ENCODE assay signal across 8 cellular contexts in the genomic region with DNA sequence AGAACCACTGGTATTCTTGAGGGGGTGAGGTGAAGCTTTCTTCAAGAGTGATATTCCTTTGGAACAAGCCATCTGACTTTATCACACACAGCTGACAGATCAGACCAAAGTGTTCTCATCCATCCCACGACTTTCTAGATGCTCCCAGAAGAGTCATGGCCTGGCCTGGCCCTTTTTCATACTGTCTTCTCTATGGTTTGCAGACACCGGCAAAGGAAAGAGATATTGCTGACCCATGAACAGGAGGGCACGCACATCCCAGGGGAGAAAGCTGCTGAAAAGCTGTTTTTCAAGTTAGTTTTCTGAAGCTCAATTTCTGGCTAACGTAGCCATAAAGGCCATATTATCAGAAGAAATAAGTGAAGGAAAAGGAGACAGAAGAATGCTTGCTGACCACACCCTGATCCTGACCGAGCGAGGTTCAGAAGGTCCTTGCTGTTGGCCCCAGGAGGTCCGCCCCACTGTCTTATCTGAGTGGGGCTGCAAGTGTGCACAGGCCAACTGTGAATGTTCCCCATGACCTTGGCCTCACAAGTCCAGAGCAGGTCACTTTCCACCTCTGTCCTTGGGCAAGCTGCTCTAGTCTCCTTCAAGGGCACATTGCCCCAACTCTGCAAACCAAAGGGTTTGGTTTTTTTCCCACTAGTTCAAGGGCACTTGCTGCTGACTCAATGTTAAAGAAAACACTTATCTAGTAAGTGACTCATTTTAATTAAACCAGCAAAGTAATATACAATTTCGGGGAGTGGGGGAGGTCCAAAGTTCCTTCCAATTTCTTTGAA. TPM values are rescaled to one million over a fixed set of nuclear protein-coding genes. Genes with fewer than 3 reads are reported as not detected.
A peak's percentile ranks its signal among the peaks of the same experiment; 100 is the strongest.
DNase-seq lines count a peak whose midpoint lies in the region; ATAC-seq and TF ChIP-seq lines count a peak whose summit lies in the region.

No MANE protein-coding gene starts in this region.

- TF ChIP-seq CTCF in body of pancreas (IDR thresholded peaks at IDR 0.05): no peak
- TF ChIP-seq CTCF in vagina (IDR thresholded peaks at IDR 0.05): no peak

- H3K9me3 ChIP-seq in body of pancreas (no peaks in the 10 kb centered on the region), vagina (no peaks in the 10 kb centered on the region), aorta (ENCODE audit: control insufficient read depth, low read length) (no peaks in the 10 kb centered on the region)

- no peaks in the 10 kb centered on the region for H3K36me3 Mint-ChIP-seq in stimulated activated naive CD8-positive, alpha-beta T cell treated with anti-CD3 and anti-CD28 coated beads, Interleukin-15, Interleukin-2, amounts not matched to agents 100 ng/mL and 50 ng/mL, for 24 hours (ENCODE audit: low read depth)
- peaks cover 0 to 6% of the 10 kb centered on the region in 2 donors for H3K36me3 Mint-ChIP-seq in naive B cell

- no peak for TF ChIP-seq POLR2A in body of pancreas (IDR thresholded peaks at IDR 0.05)
- no peak for TF ChIP-seq POLR2A in vagina (IDR thresholded peaks at IDR 0.05)

- intact Hi-C loops in body of pancreas (cut with DNase I): no loop called here
- intact Hi-C loops in vagina (cut with DNase I): no loop called here
- intact Hi-C loops in aorta (cut with DNase I): loop anchor here in 1 of 2 donors (2.0 kb wide), 1 partner anchor 17 kb away; no protein-coding TSS in a partner anchor

- no peak for DNase-seq in stimulated activated naive CD8-positive, alpha-beta T cell treated with anti-CD3 and anti-CD28 coated beads, Interleukin-15, Interleukin-2, amounts not matched to agents 100 U/mL and 50 U/mL, for 24 hours
- DNase-seq in body of pancreas: peak; percentile 22 to 58 (median 52)
- DNase-seq in naive B cell: no peak
- no peak for DNase-seq in vagina (ENCODE audit: extremely low spot score in 2 of 2)
- DNase-seq in cerebellum (ENCODE audit: low spot score): no peak
- no peak for DNase-seq in aorta

- H3K4me3 ChIP-seq in body of pancreas (no peak overlapping the region), vagina (peak overlapping the region in 1 of 2 donors; percentile 71), aorta (ENCODE audit: low read length in 2 of 2) (peak overlapping the region in 1 of 2 donors; percentile 68)

- peak overlapping the region; percentile 75 for H3K4me3 Mint-ChIP-seq in stimulated activated naive CD8-positive, alpha-beta T cell treated with anti-CD3 and anti-CD28 coated beads, Interleukin-15, Interleukin-2, amounts not matched to agents 100 ng/mL and 50 ng/mL, for 24 hours
- peak overlapping the region; percentile 83 to 98 (median 94) for H3K4me3 Mint-ChIP-seq in naive B cell

- no peaks in the 10 kb centered on the region for H3K27me3 Mint-ChIP-seq in stimulated activated naive CD8-positive, alpha-beta T cell treated with anti-CD3 and anti-CD28 coated beads, Interleukin-15, Interleukin-2, amounts not matched to agents 100 ng/mL and 50 ng/mL, for 24 hours
- no peaks in the 10 kb centered on the region for H3K27me3 Mint-ChIP-seq in naive B cell

- H3K27ac ChIP-seq in body of pancreas: peak overlapping the region; percentile 91 to 96 (median 94)
- H3K27ac ChIP-seq in vagina: peak overlapping the region; percentile 93
- no peak overlapping the region for H3K27ac ChIP-seq in aorta (ENCODE audit: low read depth in 1 of 2, low read length in 2 of 2)

- H3K27ac Mint-ChIP-seq in stimulated activated naive CD8-positive, alpha-beta T cell treated with anti-CD3 and anti-CD28 coated beads, Interleukin-15, Interleukin-2, amounts not matched to agents 100 ng/mL and 50 ng/mL, for 24 hours: peak overlapping the region; percentile 37
- peak overlapping the region; percentile 28 to 97 (median 88) for H3K27ac Mint-ChIP-seq in naive B cell

- H3K36me3 ChIP-seq in body of pancreas (replicated peaks in 1 of 2; ENCODE audit: insufficient read depth in 1 of 2, low read depth in 2 of 2): no peaks in the 10 kb centered on the region
- H3K36me3 ChIP-seq in vagina: no peaks in the 10 kb centered on the region
- H3K36me3 ChIP-seq in aorta (ENCODE audit: control insufficient read depth in 1 of 2, insufficient read depth in 2 of 2, low read length in 1 of 2): no peaks in the 10 kb centered on the region

- H3K4me1 ChIP-seq in body of pancreas (peaks cover 86% of the 10 kb centered on the region), vagina (peaks cover 74% of the 10 kb centered on the region), aorta (ENCODE audit: control insufficient read depth in 1 of 2, insufficient read depth in 2 of 2, low read length in 2 of 2) (peaks cover 11 to 15% of the 10 kb centered on the region in 2 donors)

- no peak for ATAC-seq in stimulated activated naive CD8-positive, alpha-beta T cell treated with anti-CD3 and anti-CD28 coated beads, Interleukin-15, Interleukin-2, amounts not matched to agents 100 U/mL and 50 U/mL, for 24 hours
- ATAC-seq in body of pancreas: no peak
- no peak for ATAC-seq in naive B cell (ENCODE audit: low read depth in 2 of 2)
- ATAC-seq in GM18873 (IDR thresholded peaks at IDR 0.05; ENCODE audit: low FRiP score, unreplicated experiment): no peak
- ATAC-seq in aorta (ENCODE audit: low FRiP score): no peak

- 17 to 28% methylated on average over 8 of the region's 8 CpGs for WGBS in body of pancreas, 2 donors
- WGBS in aorta, 2 donors: 54% methylated on average over 8 of the region's 8 CpGs

- no peaks in the 10 kb centered on the region for H3K9me3 Mint-ChIP-seq in stimulated activated naive CD8-positive, alpha-beta T cell treated with anti-CD3 and anti-CD28 coated beads, Interleukin-15, Interleukin-2, amounts not matched to agents 100 ng/mL and 50 ng/mL, for 24 hours
- H3K9me3 Mint-ChIP-seq in naive B cell: no peaks in the 10 kb centered on the region

- H3K27me3 ChIP-seq in body of pancreas (no peaks in the 10 kb centered on the region), vagina (no peaks in the 10 kb centered on the region), aorta (ENCODE audit: control insufficient read depth in 1 of 2, insufficient read depth in 2 of 2, low read length in 1 of 2) (no peaks in the 10 kb centered on the region)

- peaks cover 66% of the 10 kb centered on the region for H3K4me1 Mint-ChIP-seq in stimulated activated naive CD8-positive, alpha-beta T cell treated with anti-CD3 and anti-CD28 coated beads, Interleukin-15, Interleukin-2, amounts not matched to agents 100 ng/mL and 50 ng/mL, for 24 hours (ENCODE audit: low read depth)
- peaks cover 60 to 83% (median 78%) of the 10 kb centered on the region in 3 donors for H3K4me1 Mint-ChIP-seq in naive B cell

RNA-seq across cellular contexts. Expression of gene ACSS1, which starts 2.0 kb away (rescaled TPM):
- 10 to 100 TPM; 73.8 to 83.8 TPM for total RNA-seq in body of pancreas
- polyA plus RNA-seq in naive B cell (ENCODE audit: low read depth in 6 of 6): 100 to 1,000 TPM in 2 of 6 donors, 10 to 100 TPM in 4; 84.6 to 115 (median 92.8) TPM
- total RNA-seq in vagina: 26.3 TPM
- 13.5 TPM for total RNA-seq in cerebellum
- total RNA-seq in aorta: 10 to 100 TPM; 14.8 to 23.4 TPM
- polyA plus RNA-seq in aorta: 10 to 100 TPM in 1 of 2 donors, 1 to 10 TPM in 1; 7.6 to 21.8 TPM

RNA-seq across cellular contexts. Expression of gene VSX1, which starts 26.0 kb away (rescaled TPM):
- under 1 TPM in 1 of 2 donors, not detected in 1; 0.66 TPM for total RNA-seq in body of pancreas
- polyA plus RNA-seq in naive B cell (ENCODE audit: low read depth in 6 of 6): not detected
- not detected for total RNA-seq in vagina
- 0.18 TPM for total RNA-seq in cerebellum
- not detected for total RNA-seq in aorta
- polyA plus RNA-seq in aorta: not detected

Comparison
In these comparisons a context has a peak if more than half of its experiments do, and no peak if none do; other contexts are left out.
1. DNase-seq: peak in body of pancreas (4 of 4); none in stimulated activated naive CD8-positive, alpha-beta T cell treated with anti-CD3 and anti-CD28 coated beads, Interleukin-15, Interleukin-2, amounts not matched to agents 100 U/mL and 50 U/mL, for 24 hours (single experiment), naive B cell (single experiment), vagina (0 of 2), cerebellum (single experiment) and aorta (0 of 2).
2. H3K27ac ChIP-seq: peak in body of pancreas (4 of 4) and vagina (single experiment); none in aorta (0 of 2).